9 cellular contexts compared by ENCODE assay signal in genomic region chr11:121464352-121464946, GRCh38. TPM values are rescaled to one million over a fixed set of nuclear protein-coding genes. Genes with fewer than 3 reads are reported as not detected.
A peak's percentile ranks its signal among the peaks of the same experiment; 100 is the strongest.
DNase-seq lines count a peak whose midpoint lies in the region; ATAC-seq, FAIRE-seq and TF ChIP-seq lines count a peak whose summit lies in the region.
"Had no signal": no experiment of that assay in that cellular context is flagged by ENCODE, and none has a peak within 500 bp of the region (broad histone marks: within the 10 kb centered on the region; RNA-seq: fewer than 3 reads in every experiment).

No MANE protein-coding gene starts in this region.

- no peak overlapping the region for H3K4me2 ChIP-seq in H9 (ENCODE audit: insufficient read depth, insufficient read length, low read length)
- peak overlapping the region; percentile 14 for H3K4me2 ChIP-seq in endothelial cell of umbilical vein (ENCODE audit: insufficient read depth, low read length)
- H3K4me2 ChIP-seq: KMS-11 had no signal

- peaks cover 9% of the 10 kb centered on the region for H3K79me1 ChIP-seq in H9 (ENCODE audit: insufficient read depth, low read depth, low read length, poor library complexity, severe bottlenecking)

- H3K23ac ChIP-seq in H9 (ENCODE audit: insufficient read length, low read depth, low read length) = no peak overlapping the region

- H3K27ac Mint-ChIP-seq in H9 = peak overlapping the region; percentile 27 to 88 (median 32); a peak in 5 of 7 replicates
- peak overlapping the region; percentile 88 to 92 for H3K27ac Mint-ChIP-seq in natural killer cell treated with Interleukin-12 subunit alpha and Interleukin-12 subunit beta and Interleukin-15 and Interleukin-18, amount 100 ng/mL, for 72 hours

- peaks cover 16% of the 10 kb centered on the region; the same call in 1 of the 2 replicates for H3K79me2 ChIP-seq in H9 (ENCODE audit: insufficient read depth, low read length)
- no peaks in the 10 kb centered on the region for H3K79me2 ChIP-seq in endothelial cell of umbilical vein (ENCODE audit: control insufficient read depth, insufficient read depth, low read length)

- peak; percentile 85 for FAIRE-seq in endothelial cell of umbilical vein (lab: Jason Lieb, UNC)

- no peaks in the 10 kb centered on the region for H3K23me2 ChIP-seq in H9 (ENCODE audit: insufficient read length, low read depth, low read length, poor library complexity, severe bottlenecking)

- H2BK120ac ChIP-seq in H9 (ENCODE audit: low read depth, low read length, poor library complexity, severe bottlenecking) = no peak overlapping the region

- BruUV-seq in endothelial cell of umbilical vein (replicated peaks; lab: Mats Ljungman, UMichigan) = no TSS peak

- no peak overlapping the region for H2BK20ac ChIP-seq in H9 (ENCODE audit: low read depth, low read length, poor library complexity, severe bottlenecking)

- H4K91ac ChIP-seq in H9 (ENCODE audit: insufficient read length, low read depth, low read length) = no peak overlapping the region

- H3K36me3 Mint-ChIP-seq in H9 (ENCODE audit: insufficient read depth in 1 of 3, low read depth in 3 of 3) = peaks cover 3 to 9% (median 6%) of the 10 kb centered on the region in 3 experiments; a peak in 6 of 7 replicates
- peaks cover under 1% of the 10 kb centered on the region for H3K36me3 Mint-ChIP-seq in natural killer cell treated with Interleukin-12 subunit alpha and Interleukin-12 subunit beta and Interleukin-15 and Interleukin-18, amount 100 ng/mL, for 72 hours

- no peaks in the 10 kb centered on the region for H3K9me3 Mint-ChIP-seq in H9
- no peaks in the 10 kb centered on the region for H3K9me3 Mint-ChIP-seq in natural killer cell treated with Interleukin-12 subunit alpha and Interleukin-12 subunit beta and Interleukin-15 and Interleukin-18, amount 100 ng/mL, for 72 hours

- H2BK12ac ChIP-seq in H9 (ENCODE audit: insufficient read length, low read depth, low read length) = no peak overlapping the region

- TF ChIP-seq POLR2A in endothelial cell of umbilical vein (IDR thresholded peaks at IDR 0.05; ENCODE audit: low read depth, low read length) = no peak
- TF ChIP-seq POLR2A in testis (IDR thresholded peaks at IDR 0.05) = no peak

- in situ Hi-C loops in GM13976 (cut with MboI; ENCODE audit: low sequenced_read_pairs, unreplicated experiment) = no loop called here

- no peaks in the 10 kb centered on the region for H3K36me3 ChIP-seq in endothelial cell of umbilical vein (ENCODE audit: control insufficient read depth in 2 of 2, extremely low read depth in 1 of 2, insufficient read depth in 2 of 2, low read length in 2 of 2)
- H3K36me3 ChIP-seq in testis (ENCODE audit: low read depth, missing control alignments) = no peaks in the 10 kb centered on the region

- no peak overlapping the region for H3K4me3 Mint-ChIP-seq in H9
- peak overlapping the region; percentile 84 for H3K4me3 Mint-ChIP-seq in natural killer cell treated with Interleukin-12 subunit alpha and Interleukin-12 subunit beta and Interleukin-15 and Interleukin-18, amount 100 ng/mL, for 72 hours

- no peak overlapping the region for H3K18ac ChIP-seq in H9 (ENCODE audit: insufficient read length, low read depth, low read length)

- H4K20me1 ChIP-seq in H9 (ENCODE audit: control insufficient read depth, insufficient read depth, insufficient read length) (no peaks in the 10 kb centered on the region), endothelial cell of umbilical vein (replicated peaks; ENCODE audit: control insufficient read depth, extremely low read depth, insufficient read depth, low read length) (no peaks in the 10 kb centered on the region)

- H2BK5ac ChIP-seq in H9 (ENCODE audit: insufficient read length, low read length) = no peak overlapping the region

- POLR2A ChIA-PET in endothelial cell of umbilical vein (lab: Charles Lee) = no interaction called here

- H3K4me1 ChIP-seq in H9 (ENCODE audit: insufficient read depth, low read length) (peaks cover 37% of the 10 kb centered on the region; the same call in 1 of the 2 replicates), endothelial cell of umbilical vein (ENCODE audit: control insufficient read depth, extremely low read depth, insufficient read depth, low read length) (peaks cover 32% of the 10 kb centered on the region), testis (peaks cover 36% of the 10 kb centered on the region)

- H2AFZ ChIP-seq in H9 (ENCODE audit: low read length) (no peak overlapping the region), endothelial cell of umbilical vein (ENCODE audit: low read depth, low read length) (no peak overlapping the region)

- TF ChIP-seq CTCF in H9 (conservative IDR thresholded peaks at IDR 0.05) = no peak
- no peak for TF ChIP-seq CTCF in endothelial cell of umbilical vein (IDR thresholded peaks at IDR 0.05; ENCODE audit: extremely low read depth in 1 of 2, insufficient read depth in 1 of 2, low read depth in 1 of 2, low read length in 2 of 2)
- TF ChIP-seq CTCF in testis (IDR thresholded peaks at IDR 0.05) = no peak
- no peak for TF ChIP-seq CTCF in GM13976 (IDR thresholded peaks at IDR 0.05; ENCODE audit: borderline replicate concordance, control extremely low read depth, extremely low read depth, insufficient read depth, missing control alignments)

- H3K56ac ChIP-seq in H9 (ENCODE audit: insufficient read length, low read depth, low read length) = no peak overlapping the region

- H3T11ph ChIP-seq in H9 (ENCODE audit: low read length) = no peak overlapping the region

- H4K8ac ChIP-seq in H9 (replicated peaks; ENCODE audit: insufficient read length, low read depth, low read length) = no peak overlapping the region

- CTCF ChIA-PET in endothelial cell of umbilical vein (lab: Charles Lee) = interaction anchor here (0.5 to 1.3 kb wide), 4 partner anchors 12 to 17 kb away, joined by 3 to 4 read pairs (median 4); partner anchors contain the start of gene SORL1

- dilution Hi-C loops in endothelial cell of umbilical vein (cut with MboI; ENCODE audit: extremely low pct_ligation_motif_present, low sequenced_read_pairs) = no loop called here

- ATAC-seq in natural killer cell treated with Interleukin-12 subunit alpha and Interleukin-12 subunit beta and Interleukin-15 and Interleukin-18, amount 100 ng/mL, for 72 hours = peak; percentile 84 to 86

- no peak overlapping the region for H3K4me3 ChIP-seq in endothelial cell of umbilical vein (replicated peaks in 1 of 3; ENCODE audit: insufficient read depth in 1 of 3, low read depth in 1 of 3, low read length in 3 of 3)
- H3K4me3 ChIP-seq in testis = no peak overlapping the region

- H3K27me3 ChIP-seq in H9 (ENCODE audit: insufficient read depth, low read length) (no peaks in the 10 kb centered on the region), endothelial cell of umbilical vein (ENCODE audit: control insufficient read depth in 2 of 2, insufficient read depth in 2 of 2, low read length in 2 of 2) (peaks cover 0 to 2% of the 10 kb centered on the region in 2 experiments), testis (no peaks in the 10 kb centered on the region)

- H3K4me1 Mint-ChIP-seq in H9 = peaks cover 87 to 90% of the 10 kb centered on the region in 2 experiments
- peaks cover 85 to 88% of the 10 kb centered on the region in 2 donors for H3K4me1 Mint-ChIP-seq in natural killer cell treated with Interleukin-12 subunit alpha and Interleukin-12 subunit beta and Interleukin-15 and Interleukin-18, amount 100 ng/mL, for 72 hours (ENCODE audit: low read depth in 2 of 2)

- no peaks in the 10 kb centered on the region for H3K9me1 ChIP-seq in endothelial cell of umbilical vein (replicated peaks; ENCODE audit: control insufficient read depth, extremely low read depth, insufficient read depth, low read length)

- H3K9me3 ChIP-seq in H9 (ENCODE audit: control insufficient read depth, low read depth, low read length) = no peaks in the 10 kb centered on the region
- no peaks in the 10 kb centered on the region for H3K9me3 ChIP-seq in endothelial cell of umbilical vein (replicated peaks; ENCODE audit: control insufficient read depth, insufficient read depth, low read length)
- no peaks in the 10 kb centered on the region for H3K9me3 ChIP-seq in testis

- H3K14ac ChIP-seq in H9 (ENCODE audit: insufficient read depth, low read length) = no peak overlapping the region

- no peak overlapping the region for H3K4ac ChIP-seq in H9 (ENCODE audit: low read depth, low read length)

- DNase-seq in DMS153 (lab: John Stamatoyannopoulos, UW) = peak; percentile 43
- DNase-seq in H9 = peak; percentile 56
- DNase-seq in NCI-H2029 (lab: John Stamatoyannopoulos, UW) = peak; percentile 70
- DNase-seq in activated CD8-positive, alpha-beta memory T cell treated with anti-CD3 and anti-CD28 coated beads for 48 hours (ENCODE audit: low read depth in 2 of 3, low spot score in 2 of 3) = peak; percentile 61 to 75 (median 74)
- DNase-seq in endothelial cell of umbilical vein (ENCODE audit: low read depth, low spot score) = peak; percentile 58
- peak; percentile 84 for DNase-seq in natural killer cell treated with Interleukin-12 subunit alpha and Interleukin-12 subunit beta and Interleukin-15 and Interleukin-18, amount 100 ng/mL, for 72 hours (ENCODE audit: low spot score)
- peak; percentile 58 for DNase-seq in testis
- DNase-seq in GM13976 (ENCODE audit: low spot score) = no peak

- intact Hi-C loops in endothelial cell of umbilical vein (cut with micrococcal nuclease) (loop anchor here (1.0 kb wide), 1 partner anchor 12 kb away; the partner anchor contains the start of genes SORL1 and SORL1-AS1), testis (cut with DNase I; ENCODE audit: low total_unique reads) (no loop called here)

- WGBS in H9 (ENCODE audit: extremely low coverage, insufficient read length, low lambda C conversion rate) = no CpG with 5 or more reads among the region's 11 CpGs
- WGBS in testis, 2 donors = 76 to 80% methylated on average over 10 to 11 of the region's 11 CpGs

- H3K9ac ChIP-seq in H9 (ENCODE audit: extremely low read depth, insufficient read length, low read length) = no peak overlapping the region
- no peak overlapping the region for H3K9ac ChIP-seq in endothelial cell of umbilical vein (replicated peaks; ENCODE audit: extremely low read depth, insufficient read depth, low read length)
- H3K9ac ChIP-seq: KMS-11 had no signal

- H4K5ac ChIP-seq in H9 (ENCODE audit: insufficient read length, low read depth, low read length) = no peak overlapping the region

- H2AK5ac ChIP-seq in H9 (ENCODE audit: insufficient read length, low read length) = no peak overlapping the region

- H3K27ac ChIP-seq in H9 (ENCODE audit: insufficient read length, low read depth, low read length) (no peak overlapping the region), endothelial cell of umbilical vein (ENCODE audit: insufficient read depth, low read depth, low read length) (peak overlapping the region; percentile 3), testis (peak overlapping the region in 1 of 2 donors; percentile 56)
- H3K27ac ChIP-seq: KMS-11 had no signal

- no peak overlapping the region for H2BK15ac ChIP-seq in H9 (ENCODE audit: low read depth, low read length)

- H3K27me3 Mint-ChIP-seq in H9 (ENCODE audit: low read depth) = no peaks in the 10 kb centered on the region
- no peaks in the 10 kb centered on the region for H3K27me3 Mint-ChIP-seq in natural killer cell treated with Interleukin-12 subunit alpha and Interleukin-12 subunit beta and Interleukin-15 and Interleukin-18, amount 100 ng/mL, for 72 hours

RNA-seq across cellular contexts. Expression of gene SORL1, which starts 12.3 kb away (rescaled TPM):
- total RNA-seq in H9 (2021) (64.4 and 68.3 TPM in 2 replicates), endothelial cell of umbilical vein (0.16 and 0.31 TPM in 2 replicates), testis (10 to 100 TPM; 21.8 to 30.0 TPM)
- polyA plus RNA-seq in endothelial cell of umbilical vein (0.10 and 0.17 TPM in 2 replicates), testis (ENCODE audit: insufficient read depth, low read depth, low replicate concordance) (14.7 TPM)
- polyA plus RNA-seq in endothelial cell of umbilical vein (2011; cell fraction: cytosol; rRNA removed) = 0.04 and 0.05 TPM in 2 replicates
- 0.20 and 0.81 TPM in 2 replicates for polyA plus RNA-seq in endothelial cell of umbilical vein (2011; cell fraction: nucleus; rRNA removed)
- polyA plus RNA-seq in endothelial cell of umbilical vein (2012) = 0.08 and 0.15 TPM in 2 replicates
- 0.27 and 0.83 TPM in 2 replicates for polyA minus RNA-seq in endothelial cell of umbilical vein
- polyA minus RNA-seq in endothelial cell of umbilical vein (2011; cell fraction: cytosol; rRNA and poly(A)+ RNA removed) = 5.1 TPM
- polyA minus RNA-seq in endothelial cell of umbilical vein (2011; cell fraction: nucleus; rRNA and poly(A)+ RNA removed) = 0.34 TPM in 2 replicates
- 10 to 100 TPM; 26.8 to 45.5 TPM for total RNA-seq in natural killer cell treated with Interleukin-12 subunit alpha and Interleukin-12 subunit beta and Interleukin-15 and Interleukin-18, amount 100 ng/mL, for 72 hours

Comparison
In these comparisons a context has a peak if more than half of its experiments do, and no peak if none do; other contexts are left out.
1. RNA of gene SORL1, which starts 12.3 kb away (total RNA-seq): 64.4 to 68.3 TPM in H9, 26.8 to 45.5 TPM in natural killer cell treated with Interleukin-12 subunit alpha and Interleukin-12 subunit beta and Interleukin-15 and Interleukin-18, amount 100 ng/mL, for 72 hours and 21.8 to 30.0 TPM in testis; 0.16 to 0.31 TPM in endothelial cell of umbilical vein; every median in the first group is over 10 times any median in the second.